In genomic region chr9:136124976-136125692, GRCh38 we compare ENCODE assay signal across 1 cellular context.
TF ChIP-seq lines count a peak whose summit lies in the region.

No MANE protein-coding gene starts in this region.

TF ChIP-seq in HEK293, 187 proteins besides CTCF, POLR2A, EP300 and RAD21 (continued from another document):
- TF ChIP-seq AEBP2 (tag by site-specific recombination; IDR thresholded peaks at IDR 0.05; ENCODE audit: borderline replicate concordance) (no peak), RBAK (tag by site-specific recombination; IDR thresholded peaks at IDR 0.05) (no peak), TCF7L2 (IDR thresholded peaks at IDR 0.05; ENCODE audit: borderline replicate concordance, low read depth, low read length) (no peak), ZNF394 (tag by site-specific recombination; IDR thresholded peaks at IDR 0.05; ENCODE audit: borderline replicate concordance) (no peak), ZNF155 (tag by site-specific recombination; IDR thresholded peaks at IDR 0.05) (no peak), ZNF121 (tag by site-specific recombination; IDR thresholded peaks at IDR 0.05) (no peak), GLI4 (tag by site-specific recombination; IDR thresholded peaks at IDR 0.05) (no peak)
